ENCODE assay signal across 15 cellular contexts in the genomic region with DNA sequence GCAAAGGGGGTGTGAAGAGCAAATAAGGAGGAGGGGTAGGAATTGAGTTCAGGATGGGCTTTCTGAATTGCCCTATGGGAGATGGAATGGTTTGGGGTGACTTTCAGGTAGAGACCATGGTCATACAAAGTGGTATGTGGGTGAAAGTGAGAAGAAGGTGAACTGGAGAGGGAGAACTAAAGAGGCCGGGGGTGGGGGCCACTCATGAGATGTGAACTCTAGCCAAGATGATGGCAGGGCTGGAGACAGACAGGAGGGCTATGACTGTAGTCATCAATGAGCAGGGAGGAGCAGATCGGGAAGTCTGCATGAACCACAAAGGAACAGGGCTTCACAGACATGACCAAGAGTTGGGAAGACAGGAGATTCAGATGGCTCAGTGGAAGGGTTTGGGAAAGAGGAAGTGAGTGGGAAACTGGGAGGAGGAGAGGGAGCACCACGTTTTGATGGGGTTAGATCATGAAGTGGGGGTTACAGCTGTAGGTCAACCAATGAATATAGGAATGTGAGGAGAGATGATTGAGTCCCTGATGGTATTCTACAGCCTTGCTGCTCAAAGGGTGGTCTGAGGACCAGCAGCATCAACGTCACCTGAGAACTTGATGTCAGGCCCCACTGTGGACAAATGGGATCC. TPM values are rescaled to one million over a fixed set of nuclear protein-coding genes. Genes with fewer than 3 reads are reported as not detected.
DNase-seq lines count a peak whose midpoint lies in the region; ATAC-seq and TF ChIP-seq lines count a peak whose summit lies in the region.
"Had no signal": no experiment of that assay in that cellular context is flagged by ENCODE, and none has a peak within 500 bp of the region (broad histone marks: within the 10 kb centered on the region; RNA-seq: fewer than 3 reads in every experiment).

No MANE protein-coding gene starts in this region.

- H3K4me3 Mint-ChIP-seq in nephron progenitor cell = no peak overlapping the region
- H3K4me3 Mint-ChIP-seq: B cell; CD4-positive, alpha-beta memory T cell; IgD-negative memory B cell had no signal

- H3K36me3 ChIP-seq in PC-3 (ENCODE audit: low read depth, low read length) = no peaks in the 10 kb centered on the region
- H3K36me3 ChIP-seq: SJCRH30 had no signal

- H3K4me1 ChIP-seq in PC-3 (ENCODE audit: insufficient read depth, low read length) = peaks cover 13% of the 10 kb centered on the region
- H3K4me1 ChIP-seq: SJCRH30 had no signal

- H4K20me1 ChIP-seq in PC-3 (ENCODE audit: low read length) = no peaks in the 10 kb centered on the region

- H3K79me2 ChIP-seq in PC-3 (ENCODE audit: low read length) = no peaks in the 10 kb centered on the region

- H3K4me2 ChIP-seq in PC-3 (ENCODE audit: low read length) = no peak overlapping the region; the same call in 1 of the 2 replicates
- H3K4me2 ChIP-seq: PC-9 had no signal

- CTCF ChIA-PET in PC-3 (lab: Charles Lee) = no interaction called here

- no peaks in the 10 kb centered on the region for H3K27me3 ChIP-seq in PC-3 (ENCODE audit: low read length)
- H3K27me3 ChIP-seq: SJCRH30 had no signal

- POLR2A ChIA-PET in PC-3 (lab: Charles Lee; ENCODE audit: unreplicated experiment) = interaction anchor here (0.6 kb wide), 1 partner anchor 178 kb away, joined by 13 read pairs; no protein-coding TSS in a partner anchor

- no TSS peak for BruUV-seq in PC-3 (replicated peaks; lab: Mats Ljungman, UMichigan)

- H3K36me3 Mint-ChIP-seq in nephron progenitor cell (ENCODE audit: low read depth) = no peaks in the 10 kb centered on the region
- H3K36me3 Mint-ChIP-seq: CD4-positive, alpha-beta memory T cell; IgD-negative memory B cell had no signal

- ATAC-seq in GM18868 (IDR thresholded peaks at IDR 0.05; ENCODE audit: unreplicated experiment) = peak; percentile 28
- ATAC-seq in PC-3 = no peak
- no peak for ATAC-seq in HG03097 (IDR thresholded peaks at IDR 0.05; ENCODE audit: low FRiP score, unreplicated experiment)

- 0 out of 2 replicates have a peak overlapping the region, but pooled peaks have one; percentile 9 for H2AFZ ChIP-seq in PC-3 (ENCODE audit: low read length)
- H2AFZ ChIP-seq: PC-9 had no signal

- H3K9me2 ChIP-seq in PC-3 (replicated peaks; ENCODE audit: low read length) = no peaks in the 10 kb centered on the region; the same call in 1 of the 2 replicates

- H3K27me3 Mint-ChIP-seq in nephron progenitor cell (ENCODE audit: low read depth, poor library complexity) = no peaks in the 10 kb centered on the region
- H3K27me3 Mint-ChIP-seq: CD4-positive, alpha-beta memory T cell; IgD-negative memory B cell had no signal

- no peak overlapping the region for H3K9ac ChIP-seq in PC-3 (ENCODE audit: low read length)

- no peaks in the 10 kb centered on the region for H3K4me1 Mint-ChIP-seq in nephron progenitor cell
- H3K4me1 Mint-ChIP-seq: B cell; CD4-positive, alpha-beta memory T cell; IgD-negative memory B cell had no signal

- no peak for TF ChIP-seq CTCF in GM12865 (IDR thresholded peaks at IDR 0.05; ENCODE audit: insufficient read depth, low read depth, low read length, missing control alignments)
- no peak for TF ChIP-seq CTCF in PC-3 (conservative IDR thresholded peaks at IDR 0.05; ENCODE audit: low read depth, low read length)
- TF ChIP-seq CTCF in nephron progenitor cell (IDR thresholded peaks at IDR 0.05) = no peak

- no peaks in the 10 kb centered on the region for H3K9me3 ChIP-seq in PC-3 (ENCODE audit: low read length)
- H3K9me3 ChIP-seq: SJCRH30 had no signal

- H3K4me3 ChIP-seq in GM12865 (ENCODE audit: low read depth, low read length) (no peak overlapping the region), PC-3 (ENCODE audit: low read length) (no peak overlapping the region)
- H3K4me3 ChIP-seq: PC-9, SJCRH30 had no signal

- peak overlapping the region; percentile 58 for H3K27ac ChIP-seq in PC-3 (ENCODE audit: low read length)
- H3K27ac ChIP-seq: PC-9, SJCRH30 had no signal

- intact Hi-C loops in PC-3 (cut with micrococcal nuclease) = no loop called here

- H3F3A ChIP-seq in PC-3 (ENCODE audit: low read length, unreplicated experiment) = no peaks in the 10 kb centered on the region

- DNase-seq in GM12865 (ENCODE audit: low read depth) (peak; percentile 41), PC-3 (no peak), nephron progenitor cell (no peak), kidney glomerular epithelial cell (lab: John Stamatoyannopoulos, UW) (no peak), NCI-H1694 treated with DMSO at 0.1 percent for 48 hours (lab: John Stamatoyannopoulos, UW) (no peak)
- DNase-seq: CD4-positive, alpha-beta memory T cell; NCI-H1417 treated with DMSO at 0.1 percent for 48 hours; NCI-H2029 treated with DMSO at 0.1 percent for 48 hours; NCI-H774; PC-9; SJCRH30 had no signal

- peaks cover 5% of the 10 kb centered on the region for H3K9me3 Mint-ChIP-seq in nephron progenitor cell
- H3K9me3 Mint-ChIP-seq: CD4-positive, alpha-beta memory T cell; IgD-negative memory B cell had no signal

- peak overlapping the region; percentile 11 for H3K27ac Mint-ChIP-seq in nephron progenitor cell
- H3K27ac Mint-ChIP-seq: B cell, IgD-negative memory B cell had no signal

RNA-seq across cellular contexts. Expression of a gene that starts 20.7 kb away (rescaled TPM):
- 19.6 and 21.8 TPM in 2 replicates for total RNA-seq in PC-3 (2014; rRNA removed)
